ENCODE assay signal across 9 cellular contexts in the genomic region with DNA sequence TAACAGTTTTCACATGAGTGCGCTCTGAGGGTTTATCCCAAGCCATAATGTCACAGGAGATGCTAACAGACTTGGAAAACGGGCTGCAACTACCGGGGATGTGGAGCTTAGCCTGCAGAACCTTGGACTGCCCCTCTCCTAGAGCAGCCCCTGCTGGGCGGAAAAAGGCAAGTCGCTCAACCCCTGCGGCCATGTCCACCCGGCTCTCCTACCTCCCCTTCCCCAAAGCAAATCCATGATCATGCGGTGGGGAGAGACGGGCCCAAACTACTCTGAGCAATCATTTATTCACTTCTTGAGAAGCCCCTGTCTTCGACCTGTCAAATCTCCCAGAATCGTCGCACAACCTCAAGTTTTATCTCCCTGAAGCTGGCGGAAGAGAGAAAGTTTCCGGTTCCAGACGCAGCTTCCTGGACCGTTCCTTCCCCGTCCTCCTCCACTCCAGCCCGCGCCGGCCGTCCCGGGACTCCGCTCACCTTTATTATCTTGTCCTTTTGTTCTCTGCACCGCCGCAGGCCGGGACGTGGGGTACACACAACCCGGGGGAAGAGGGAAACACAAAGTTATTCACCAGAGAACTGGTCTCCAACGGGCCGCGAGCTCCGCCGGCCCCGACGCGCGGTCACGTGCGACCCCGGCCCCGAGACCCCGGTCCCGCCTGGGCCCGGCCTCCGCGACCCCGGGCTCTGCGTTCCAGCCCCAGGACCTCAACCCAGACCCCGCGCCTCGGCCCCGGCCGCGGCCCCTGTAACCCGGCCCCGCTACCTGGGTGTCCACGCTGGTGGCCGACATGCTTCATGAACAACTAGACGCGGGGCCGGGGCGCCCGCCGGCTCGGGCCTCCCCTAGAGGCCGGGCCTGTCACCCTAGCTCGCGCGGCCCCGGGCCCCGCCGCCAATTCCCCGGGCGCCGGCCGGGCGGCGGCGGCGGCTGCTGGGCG. TPM values are rescaled to one million over a fixed set of nuclear protein-coding genes. Genes with fewer than 3 reads are reported as not detected.
A peak's percentile ranks its signal among the peaks of the same experiment; 100 is the strongest.
DNase-seq lines count a peak whose midpoint lies in the region; ATAC-seq, FAIRE-seq and TF ChIP-seq lines count a peak whose summit lies in the region.
"Had no signal": no experiment of that assay in that cellular context is flagged by ENCODE, and none has a peak within 500 bp of the region (broad histone marks: within the 10 kb centered on the region; RNA-seq: fewer than 3 reads in every experiment).

No MANE protein-coding gene starts in this region.

- H3K23me2 ChIP-seq in H1 (ENCODE audit: low read depth, low read length): peaks cover 7% of the 10 kb centered on the region; the same call in 1 of the 2 replicates

- no peak overlapping the region for H3K18ac ChIP-seq in H1 (ENCODE audit: extremely low read depth, low read length)

- H3K9me3 ChIP-seq in H1 (ENCODE audit: insufficient read depth in 2 of 2, low read depth in 1 of 2, low read length in 1 of 2) (no peaks in the 10 kb centered on the region), mucosa of rectum (ENCODE audit: control insufficient read depth in 2 of 2, low read length in 2 of 2) (no peaks in the 10 kb centered on the region), vagina (no peaks in the 10 kb centered on the region)

- H3K27me3 ChIP-seq in H1 (replicated peaks in 1 of 4; ENCODE audit: control insufficient read depth in 3 of 4, extremely low read depth in 1 of 4, insufficient read depth in 3 of 4, low read length in 3 of 4): no peaks in the 10 kb centered on the region; a peak in 1 of 7 replicates
- no peaks in the 10 kb centered on the region for H3K27me3 ChIP-seq in mucosa of rectum (ENCODE audit: control insufficient read depth in 2 of 2, insufficient read depth in 2 of 2, low read length in 2 of 2)
- no peaks in the 10 kb centered on the region for H3K27me3 ChIP-seq in vagina

- POLR2A ChIA-PET in H1 (lab: Charles Lee; ENCODE audit: partially characterized antibody): interaction anchor here (0.7 to 2.5 kb wide), 16 partner anchors 9 to 254 kb away, joined by 3 to 14 read pairs (median 5); no protein-coding TSS in a partner anchor

- no peak for TF ChIP-seq POLR2A in H1 (IDR thresholded peaks at IDR 0.05; ENCODE audit: control extremely low read depth in 1 of 2, low read depth in 2 of 2, low read length in 2 of 2)
- no peak for TF ChIP-seq POLR2A in vagina (IDR thresholded peaks at IDR 0.05)

- H3K23ac ChIP-seq in H1 (ENCODE audit: insufficient read length): no peak overlapping the region

- peak; percentile 7 for ATAC-seq in GM18873 (IDR thresholded peaks at IDR 0.05; ENCODE audit: low FRiP score, unreplicated experiment)
- ATAC-seq in HG03565 (IDR thresholded peaks at IDR 0.05; ENCODE audit: unreplicated experiment): peak; percentile 14
- ATAC-seq in SK-N-SH treated with all-trans-retinoic acid at 6 μM for 48 hours: peak; percentile 65

- H3K36me3 ChIP-seq in H1 (ENCODE audit: control insufficient read depth in 2 of 4, insufficient read depth in 4 of 4, low read length in 3 of 4) (peaks cover 14 to 30% (median 25%) of the 10 kb centered on the region in 4 experiments; a peak in 7 of 8 replicates), mucosa of rectum (ENCODE audit: control insufficient read depth in 2 of 2, insufficient read depth in 2 of 2, low read length in 2 of 2) (peaks cover 20 to 39% of the 10 kb centered on the region in 2 donors), vagina (peaks cover 0 to 31% of the 10 kb centered on the region in 2 donors)

- H4K91ac ChIP-seq in H1 (replicated peaks; ENCODE audit: insufficient read length, low read length): no peak overlapping the region

- peak; percentile 57 to 61 for TF ChIP-seq RAD21 in H1 (IDR thresholded peaks at IDR 0.05 in 1 of 2, conservative IDR thresholded peaks at IDR 0.05 in 1 of 2; ENCODE audit: low read depth in 2 of 2, low read length in 2 of 2)

- H4K8ac ChIP-seq in H1 (ENCODE audit: extremely low read depth, insufficient read depth, low read length): no peak overlapping the region

- no peak overlapping the region for H2BK12ac ChIP-seq in H1 (ENCODE audit: low read depth, low read length)

- H3K4me3 ChIP-seq in H1 (ENCODE audit: extremely low read depth in 1 of 4, insufficient read depth in 2 of 4, low read depth in 3 of 4, low read length in 4 of 4) (peak overlapping the region; percentile 69 to 92 (median 81)), mucosa of rectum (ENCODE audit: low read length in 2 of 2) (peak overlapping the region; percentile 83), vagina (peak overlapping the region; percentile 91)

- H2BK15ac ChIP-seq in H1 (ENCODE audit: low read length): no peak overlapping the region

- intact Hi-C loops in vagina (cut with DNase I): no loop called here

- WGBS in H1 (ENCODE audit: extremely low coverage in 1 of 2, insufficient coverage in 1 of 2, insufficient read length in 1 of 2, insufficient replicate concordance in 2 of 2, low coverage in 1 of 2, low lambda C conversion rate in 2 of 2, missing lambda C conversion rate in 1 of 2), 2 experiments: 5% methylated on average over 64 of the region's 81 CpGs; no CpG with 5 or more reads in 1 of the 2 experiments

- H2AK5ac ChIP-seq in H1 (ENCODE audit: low read depth, low read length): no peak overlapping the region

- TF ChIP-seq CTCF in H1 (IDR thresholded peaks at IDR 0.05; ENCODE audit: control extremely low read depth in 1 of 3, insufficient read depth in 1 of 3, low read depth in 1 of 3, low read length in 3 of 3): peak; percentile 44 to 65 (median 52)
- no peak for TF ChIP-seq CTCF in vagina (IDR thresholded peaks at IDR 0.05)

- peak overlapping the region; percentile 49; the same call in 1 of the 2 replicates for H3K27ac ChIP-seq in H1 (ENCODE audit: low read depth, low read length)
- peak overlapping the region; percentile 60 to 71 for H3K27ac ChIP-seq in mucosa of rectum (ENCODE audit: low read depth in 2 of 2, low read length in 2 of 2)
- H3K27ac ChIP-seq in vagina: peak overlapping the region; percentile 74

- no peak overlapping the region for H2BK20ac ChIP-seq in H1 (ENCODE audit: low read length)

- H3K79me2 ChIP-seq in H1 (ENCODE audit: control insufficient read depth in 1 of 2, insufficient read depth in 2 of 2, low read length in 2 of 2): peaks cover 23 to 51% of the 10 kb centered on the region in 2 experiments

- peak overlapping the region; percentile 44 for H2BK5ac ChIP-seq in H1 (ENCODE audit: low read depth, low read length)

- H2BK120ac ChIP-seq in H1 (replicated peaks; ENCODE audit: low read depth, low read length): no peak overlapping the region

- DNase-seq in COLO668 (lab: John Stamatoyannopoulos, UW; ENCODE audit: unreplicated experiment): peak; percentile 56
- no peak for DNase-seq in H1 (ENCODE audit: low read depth in 1 of 2, low spot score in 2 of 2)
- DNase-seq in vagina (ENCODE audit: extremely low spot score in 2 of 2): no peak
- DNase-seq in NCI-H345 (lab: John Stamatoyannopoulos, UW): no peak

- no peak for FAIRE-seq in H1 (lab: Jason Lieb, UNC)

- peaks cover 4% of the 10 kb centered on the region; the same call in 1 of the 2 replicates for H3K79me1 ChIP-seq in H1 (ENCODE audit: low read depth, low read length)

- CTCF ChIA-PET in H1 (lab: Charles Lee; ENCODE audit: partially characterized antibody): interaction anchor here (0.9 to 3.8 kb wide), 20 partner anchors 9 to 190 kb away, joined by 3 to 46 read pairs (median 5); a partner anchor contains a TSS

- H3K56ac ChIP-seq in H1 (replicated peaks; ENCODE audit: insufficient read length, low read depth, low read length): no peak overlapping the region

- peak overlapping the region; percentile 59 to 89 for H3K4me2 ChIP-seq in H1 (ENCODE audit: insufficient read depth in 1 of 2, low read depth in 2 of 2, low read length in 2 of 2)

- no peak for TF ChIP-seq EP300 in H1 (IDR thresholded peaks at IDR 0.05; ENCODE audit: borderline replicate concordance in 1 of 2, low read depth in 2 of 2, low read length in 2 of 2)

- no peak overlapping the region for H2AFZ ChIP-seq in H1 (ENCODE audit: low read length)

- H3K9ac ChIP-seq in H1 (replicated peaks in 1 of 4; ENCODE audit: extremely low read depth in 1 of 4, low read depth in 3 of 4, low read length in 3 of 4) (peak overlapping the region; percentile 59 to 97 (median 74)), mucosa of rectum (ENCODE audit: low read depth in 1 of 2, low read length in 2 of 2) (peak overlapping the region; percentile 70 to 80)

- H3K4me1 ChIP-seq in H1 (replicated peaks in 1 of 4; ENCODE audit: control insufficient read depth in 3 of 4, insufficient read depth in 4 of 4, low read length in 3 of 4) (peaks cover 0 to 11% (median 2%) of the 10 kb centered on the region in 4 experiments; a peak in 4 of 7 replicates), mucosa of rectum (ENCODE audit: control insufficient read depth in 2 of 2, insufficient read depth in 2 of 2, low read length in 2 of 2) (peaks cover 13% of the 10 kb centered on the region in 2 donors), vagina (peaks cover 58% of the 10 kb centered on the region)

- no peak overlapping the region for H4K5ac ChIP-seq in H1 (ENCODE audit: insufficient read length, low read depth, low read length)

- no peak overlapping the region for H3K14ac ChIP-seq in H1 (ENCODE audit: insufficient read length)

- peaks cover 17 to 18% of the 10 kb centered on the region in 2 experiments for H4K20me1 ChIP-seq in H1 (replicated peaks in 1 of 2; ENCODE audit: control insufficient read depth in 1 of 2, insufficient read depth in 2 of 2, low read length in 2 of 2)

- no peak overlapping the region for H3K4ac ChIP-seq in H1 (replicated peaks; ENCODE audit: insufficient read length, low read depth, low read length)

RNA-seq across cellular contexts. Expression of a gene that starts 0.6 kb away (rescaled TPM):
- total RNA-seq in H1 (2021; fragmentation: NEBNext Ultra II Directional; extraction: Animal tissue kit (Norgen Biotek cat#: 25700)): 66.0 and 66.1 TPM in 2 replicates
- 32.8 and 38.3 TPM in 2 replicates for polyA plus RNA-seq in H1 (2011; rRNA removed)
- 41.4 TPM for polyA plus RNA-seq in H1 (2011; cell fraction: cytosol; rRNA removed)
- 41.1 TPM for polyA plus RNA-seq in H1 (2011; cell fraction: nucleus; rRNA removed)
- polyA plus RNA-seq in H1 (2012, experiment 1 of 2): 46.9 to 54.7 TPM (median 49.9 TPM) in 4 replicates
- 35.5 TPM for polyA plus RNA-seq in H1 (2012, experiment 2 of 2)
- polyA plus RNA-seq in H1 (2013, experiment 1 of 2): 44.4 TPM
- polyA plus RNA-seq in H1 (2013, experiment 2 of 2): 44.2 TPM
- 42.5 and 44.7 TPM in 2 replicates for polyA minus RNA-seq in H1 (2011; rRNA and poly(A)+ RNA removed)
- polyA minus RNA-seq in H1 (2011; cell fraction: cytosol; rRNA and poly(A)+ RNA removed): 40.8 TPM
- 22.0 TPM for polyA minus RNA-seq in H1 (2011; cell fraction: nucleus; rRNA and poly(A)+ RNA removed)
- 27.7 TPM for total RNA-seq in vagina

RNA-seq across cellular contexts. Expression of a gene that starts 20.3 kb away (rescaled TPM):
- total RNA-seq in H1 (2021; fragmentation: NEBNext Ultra II Directional; extraction: Animal tissue kit (Norgen Biotek cat#: 25700)): 0.41 TPM in 1 of 2 replicates, not detected in the other
- polyA plus RNA-seq in H1 (2011; rRNA removed): 0.11 and 0.16 TPM in 2 replicates
- polyA plus RNA-seq in H1 (2011; cell fraction: cytosol; rRNA removed): 0.16 TPM
- 0.77 TPM for polyA plus RNA-seq in H1 (2011; cell fraction: nucleus; rRNA removed)
- 0.19 TPM in 1 of 4 replicates, not detected in the others for polyA plus RNA-seq in H1 (2012, experiment 1 of 2)
- polyA plus RNA-seq in H1 (2012, experiment 2 of 2): not detected
- 0.06 TPM for polyA plus RNA-seq in H1 (2013, experiment 1 of 2)
- polyA plus RNA-seq in H1 (2013, experiment 2 of 2): 0.06 TPM
- not detected in 2 replicates for polyA minus RNA-seq in H1 (2011; rRNA and poly(A)+ RNA removed)
- polyA minus RNA-seq in H1 (2011; cell fraction: cytosol; rRNA and poly(A)+ RNA removed): not detected
- polyA minus RNA-seq in H1 (2011; cell fraction: nucleus; rRNA and poly(A)+ RNA removed): not detected
- total RNA-seq in vagina: 2.7 TPM
- polyA plus RNA-seq: adipose tissue had no signal

RNA-seq across cellular contexts. Expression of a gene that starts 38.9 kb away (rescaled TPM):
- total RNA-seq in H1 (2021; fragmentation: NEBNext Ultra II Directional; extraction: Animal tissue kit (Norgen Biotek cat#: 25700)): 6.6 and 6.9 TPM in 2 replicates
- polyA plus RNA-seq in H1 (2011; rRNA removed): 17.0 and 21.9 TPM in 2 replicates
- 13.2 TPM for polyA plus RNA-seq in H1 (2011; cell fraction: cytosol; rRNA removed)
- 27.5 TPM for polyA plus RNA-seq in H1 (2011; cell fraction: nucleus; rRNA removed)
- 4.5 to 10.2 TPM (median 8.1 TPM) in 4 replicates for polyA plus RNA-seq in H1 (2012, experiment 1 of 2)
- 6.7 TPM for polyA plus RNA-seq in H1 (2012, experiment 2 of 2)
- 8.1 TPM for polyA plus RNA-seq in H1 (2013, experiment 1 of 2)
- 5.9 TPM for polyA plus RNA-seq in H1 (2013, experiment 2 of 2)
- polyA minus RNA-seq in H1 (2011; rRNA and poly(A)+ RNA removed): 5.3 and 5.5 TPM in 2 replicates
- polyA minus RNA-seq in H1 (2011; cell fraction: cytosol; rRNA and poly(A)+ RNA removed): 4.3 TPM
- polyA minus RNA-seq in H1 (2011; cell fraction: nucleus; rRNA and poly(A)+ RNA removed): 7.0 TPM
- not detected for total RNA-seq in vagina

RNA-seq across cellular contexts. Expression of a gene that starts 57.2 kb away (rescaled TPM):
- total RNA-seq in H1 (2021; fragmentation: NEBNext Ultra II Directional; extraction: Animal tissue kit (Norgen Biotek cat#: 25700)): 93.0 and 100 TPM in 2 replicates
- 93.7 and 136 TPM in 2 replicates for polyA plus RNA-seq in H1 (2011; rRNA removed)
- polyA plus RNA-seq in H1 (2011; cell fraction: cytosol; rRNA removed): 110 TPM
- polyA plus RNA-seq in H1 (2011; cell fraction: nucleus; rRNA removed): 723 TPM
- 84.2 to 119 TPM (median 111 TPM) in 4 replicates for polyA plus RNA-seq in H1 (2012, experiment 1 of 2)
- polyA plus RNA-seq in H1 (2012, experiment 2 of 2): 65.8 TPM
- polyA plus RNA-seq in H1 (2013, experiment 1 of 2): 59.7 TPM
- polyA plus RNA-seq in H1 (2013, experiment 2 of 2): 49.0 TPM
- 37.5 and 49.1 TPM in 2 replicates for polyA minus RNA-seq in H1 (2011; rRNA and poly(A)+ RNA removed)
- 44.3 TPM for polyA minus RNA-seq in H1 (2011; cell fraction: cytosol; rRNA and poly(A)+ RNA removed)
- polyA minus RNA-seq in H1 (2011; cell fraction: nucleus; rRNA and poly(A)+ RNA removed): 123 TPM
- total RNA-seq in vagina: 44.7 TPM

Comparison
In these comparisons a context has a peak if more than half of its experiments do, and no peak if none do; other contexts are left out.
1. ATAC-seq: peak in every context shown above with its lines; median percentile 65 in SK-N-SH treated with all-trans-retinoic acid at 6 μM for 48 hours; 14 in HG03565; 7 in GM18873.
2. CTCF ChIP-seq: peak in H1 (3 of 3); none in vagina (0 of 3).
3. Peak in every context shown above with its lines, with median percentiles within 50 percentile points of each other: H3K27ac ChIP-seq and H3K4me3 ChIP-seq.